Comparison of ENCODE assay signal across 9 cellular contexts in genomic region chr17:41863074-41863843, GRCh38. TPM values are rescaled to one million over a fixed set of nuclear protein-coding genes. Genes with fewer than 3 reads are reported as not detected.
DNase-seq lines count a peak whose midpoint lies in the region; ATAC-seq and TF ChIP-seq lines count a peak whose summit lies in the region.
"Had no signal": no experiment of that assay in that cellular context is flagged by ENCODE, and none has a peak within 500 bp of the region (broad histone marks: within the 10 kb centered on the region; RNA-seq: fewer than 3 reads in every experiment).

No MANE protein-coding gene starts in this region.

- intact Hi-C loops in A673 (cut with micrococcal nuclease; ENCODE audit: unreplicated experiment) (no loop called here), CD14-positive monocyte (cut with micrococcal nuclease) (no loop called here)

- no peaks in the 10 kb centered on the region for H3K27me3 ChIP-seq in A673 (replicated peaks; ENCODE audit: insufficient read depth, low read depth, low read length, poor library complexity)
- H3K27me3 ChIP-seq in HUES64 (ENCODE audit: insufficient read depth, low read length) = no peaks in the 10 kb centered on the region
- H3K27me3 ChIP-seq in muscle layer of duodenum (ENCODE audit: low read depth, low read length) = no peaks in the 10 kb centered on the region

- WGBS in HUES64 = 80% methylated on average over 18 of the region's 18 CpGs

- H3K4me1 Mint-ChIP-seq in mesothelial cell of epicardium (peaks cover 9% of the 10 kb centered on the region), CD14-positive monocyte (peaks cover 13% of the 10 kb centered on the region)

- TF ChIP-seq CTCF in A673 (conservative IDR thresholded peaks at IDR 0.05; ENCODE audit: low read depth, low read length) (no peak), mesothelial cell of epicardium (IDR thresholded peaks at IDR 0.05; ENCODE audit: unreplicated experiment) (no peak), CD14-positive monocyte (IDR thresholded peaks at IDR 0.05) (no peak)

- H3K36me3 ChIP-seq in A673 (ENCODE audit: insufficient read depth, low read length, poor library complexity, severe bottlenecking) (peaks cover 12% of the 10 kb centered on the region), HUES64 (ENCODE audit: insufficient read depth, low read length) (peaks cover 16% of the 10 kb centered on the region), muscle layer of duodenum (ENCODE audit: control insufficient read depth in 1 of 2, insufficient read depth in 2 of 2, low read length in 2 of 2) (peaks cover 7% of the 10 kb centered on the region in 2 donors)

- H3K9me3 ChIP-seq in A673 (ENCODE audit: low read depth, low read length, poor library complexity, severe bottlenecking) (no peaks in the 10 kb centered on the region), HUES64 (ENCODE audit: insufficient read depth, low read depth, low read length) (no peaks in the 10 kb centered on the region), muscle layer of duodenum (ENCODE audit: control insufficient read depth in 1 of 2, low read length in 2 of 2) (no peaks in the 10 kb centered on the region)

- POLR2A ChIA-PET in A673 (lab: Charles Lee; ENCODE audit: low non-redundant PET) = interaction anchor here (0.6 kb wide), 1 partner anchor 24 kb away, joined by 5 read pairs; no protein-coding TSS in a partner anchor

- H3K4me3 Mint-ChIP-seq in mesothelial cell of epicardium (no peak overlapping the region), CD14-positive monocyte (no peak overlapping the region)

- no peak overlapping the region for H3K27ac Mint-ChIP-seq in activated naive CD4-positive, alpha-beta T cell treated with anti-CD3 and anti-CD28 coated beads, Interleukin-2, amount 50 U/mL, for 72 hours
- no peak overlapping the region for H3K27ac Mint-ChIP-seq in mesothelial cell of epicardium
- no peak overlapping the region for H3K27ac Mint-ChIP-seq in CD14-positive monocyte

- no peaks in the 10 kb centered on the region for H3K27me3 Mint-ChIP-seq in mesothelial cell of epicardium (ENCODE audit: low read depth)
- no peaks in the 10 kb centered on the region for H3K27me3 Mint-ChIP-seq in CD14-positive monocyte (ENCODE audit: low read depth in 3 of 3)

- no TSS peak for BruUV-seq in A673 (replicated peaks; lab: Mats Ljungman, UMichigan)

- no peaks in the 10 kb centered on the region for H3K9me3 Mint-ChIP-seq in activated naive CD4-positive, alpha-beta T cell treated with anti-CD3 and anti-CD28 coated beads, Interleukin-2, amount 50 U/mL, for 72 hours
- H3K9me3 Mint-ChIP-seq in mesothelial cell of epicardium = no peaks in the 10 kb centered on the region
- no peaks in the 10 kb centered on the region for H3K9me3 Mint-ChIP-seq in CD14-positive monocyte

- no peak for DNase-seq in A673 (ENCODE audit: low spot score)
- peak in 1 of 2 donors; percentile 19 for DNase-seq in activated naive CD4-positive, alpha-beta T cell treated with anti-CD3 and anti-CD28 coated beads, Interleukin-2, amount 50 U/mL, for 72 hours (ENCODE audit: low spot score in 2 of 2)
- DNase-seq in mesothelial cell of epicardium (ENCODE audit: low spot score in 2 of 2, unreplicated experiment in 2 of 2) = no peak
- DNase-seq in CD14-positive monocyte (ENCODE audit: low spot score) = no peak

- H3K27ac ChIP-seq in A673 (ENCODE audit: low read depth, low read length, poor library complexity, severe bottlenecking) (no peak overlapping the region), HUES64 (ENCODE audit: low read depth, low read length) (no peak overlapping the region), muscle layer of duodenum (ENCODE audit: low read length) (no peak overlapping the region)

- CTCF ChIA-PET in A673 (lab: Charles Lee) = interaction anchor here (0.5 kb wide), 1 partner anchor 50 kb away, joined by 4 read pairs; the partner anchor contains the start of gene FKBP10

- H3K9ac ChIP-seq in HUES64 (ENCODE audit: low read depth, low read length) = no peak overlapping the region

- peak overlapping the region; percentile 80 for H3K4me3 ChIP-seq in A673 (ENCODE audit: low read depth, low read length, poor library complexity, severe bottlenecking)
- peak overlapping the region; percentile 92 for H3K4me3 ChIP-seq in HUES64 (ENCODE audit: low read length)
- peak overlapping the region; percentile 84 to 92 for H3K4me3 ChIP-seq in muscle layer of duodenum (ENCODE audit: low read depth in 1 of 2, low read length in 2 of 2)

- no peaks in the 10 kb centered on the region for H3K4me1 ChIP-seq in A673 (ENCODE audit: insufficient read depth, low read length, poor library complexity, severe bottlenecking)
- peaks cover 38% of the 10 kb centered on the region for H3K4me1 ChIP-seq in HUES64 (ENCODE audit: insufficient read depth, low read length)
- peaks cover 3 to 19% of the 10 kb centered on the region in 2 donors for H3K4me1 ChIP-seq in muscle layer of duodenum (ENCODE audit: control insufficient read depth in 1 of 2, insufficient read depth in 2 of 2, low read length in 2 of 2)

- no peaks in the 10 kb centered on the region for H3K36me3 Mint-ChIP-seq in activated naive CD4-positive, alpha-beta T cell treated with anti-CD3 and anti-CD28 coated beads, Interleukin-2, amount 50 U/mL, for 72 hours
- H3K36me3 Mint-ChIP-seq in mesothelial cell of epicardium (peaks cover 4% of the 10 kb centered on the region), CD14-positive monocyte (peaks cover 13 to 15% of the 10 kb centered on the region in 2 donors)

- ATAC-seq in activated naive CD4-positive, alpha-beta T cell treated with anti-CD3 and anti-CD28 coated beads, Interleukin-2, amount 50 U/mL, for 72 hours = peak; percentile 8 to 44
- ATAC-seq in GM18873 (IDR thresholded peaks at IDR 0.05; ENCODE audit: low FRiP score, unreplicated experiment) = no peak
- ATAC-seq in HG02884 (IDR thresholded peaks at IDR 0.05; ENCODE audit: unreplicated experiment) = no peak

RNA-seq across cellular contexts. Expression of gene KLHL11, which starts 2.0 kb away (rescaled TPM):
- 10.8 and 12.0 TPM in 2 replicates for total RNA-seq in A673 (2021)
- polyA plus RNA-seq in HUES64 (2013, experiment 1 of 2) = 4.4 TPM
- 3.2 TPM for polyA plus RNA-seq in HUES64 (2013, experiment 2 of 2)
- 10 to 100 TPM; 14.1 to 29.3 TPM for total RNA-seq in activated naive CD4-positive, alpha-beta T cell treated with anti-CD3 and anti-CD28 coated beads, Interleukin-2, amount 50 U/mL, for 72 hours
- 21.4 to 22.1 TPM (median 21.9 TPM) in 3 replicates for total RNA-seq in mesothelial cell of epicardium
- polyA plus RNA-seq in CD14-positive monocyte = 1 to 10 TPM; 3.0 to 3.4 TPM

RNA-seq across cellular contexts. Expression of gene KLHL10, which starts 25.6 kb away (rescaled TPM):
- total RNA-seq in A673 (2021) = not detected in 2 replicates
- 0.10 TPM for polyA plus RNA-seq in HUES64 (2013, experiment 1 of 2)
- not detected for polyA plus RNA-seq in HUES64 (2013, experiment 2 of 2)
- total RNA-seq in activated naive CD4-positive, alpha-beta T cell treated with anti-CD3 and anti-CD28 coated beads, Interleukin-2, amount 50 U/mL, for 72 hours = under 1 TPM; 0.12 to 0.14 TPM
- 0.16 to 0.27 TPM in 2 of 3 replicates, not detected in the other for total RNA-seq in mesothelial cell of epicardium
- polyA plus RNA-seq in CD14-positive monocyte = not detected
- total RNA-seq: lung microvascular endothelial cell had no signal

RNA-seq across cellular contexts. Expression of gene NT5C3B, which starts 27.2 kb away (rescaled TPM):
- total RNA-seq in A673 (2021) (46.7 and 50.7 TPM in 2 replicates), mesothelial cell of epicardium (68.5 to 75.5 TPM (median 69.6 TPM) in 3 replicates)
- polyA plus RNA-seq in HUES64 (2013, experiment 1 of 2) = 60.6 TPM
- 57.7 TPM for polyA plus RNA-seq in HUES64 (2013, experiment 2 of 2)
- total RNA-seq in activated naive CD4-positive, alpha-beta T cell treated with anti-CD3 and anti-CD28 coated beads, Interleukin-2, amount 50 U/mL, for 72 hours = 10 to 100 TPM; 52.4 to 62.1 TPM
- polyA plus RNA-seq in CD14-positive monocyte = 10 to 100 TPM; 13.5 to 14.2 TPM

RNA-seq across cellular contexts. Expression of gene FKBP10, which starts 50.5 kb away (rescaled TPM):
- total RNA-seq in A673 (2021) (30.0 and 43.6 TPM in 2 replicates), mesothelial cell of epicardium (369 to 401 TPM (median 371 TPM) in 3 replicates)
- polyA plus RNA-seq in HUES64 (2013, experiment 1 of 2) = 108 TPM
- polyA plus RNA-seq in HUES64 (2013, experiment 2 of 2) = 105 TPM
- total RNA-seq in activated naive CD4-positive, alpha-beta T cell treated with anti-CD3 and anti-CD28 coated beads, Interleukin-2, amount 50 U/mL, for 72 hours = under 1 TPM in 1 of 2 donors, not detected in 1; 0.47 TPM
- polyA plus RNA-seq in CD14-positive monocyte = not detected

RNA-seq across cellular contexts. Expression of gene P3H4, which starts 51.5 kb away (rescaled TPM):
- total RNA-seq in A673 (2021) (5.9 and 6.6 TPM in 2 replicates), mesothelial cell of epicardium (61.0 to 62.0 TPM (median 62.0 TPM) in 3 replicates)
- polyA plus RNA-seq in HUES64 (2013, experiment 1 of 2) = 18.0 TPM
- 22.3 TPM for polyA plus RNA-seq in HUES64 (2013, experiment 2 of 2)
- 1 to 10 TPM; 1.1 to 1.8 TPM for total RNA-seq in activated naive CD4-positive, alpha-beta T cell treated with anti-CD3 and anti-CD28 coated beads, Interleukin-2, amount 50 U/mL, for 72 hours
- polyA plus RNA-seq in CD14-positive monocyte = under 1 TPM; 0.16 to 0.46 TPM

Comparison
In these comparisons a context has a peak if more than half of its experiments do, and no peak if none do; other contexts are left out.
1. ATAC-seq: peak in activated naive CD4-positive, alpha-beta T cell treated with anti-CD3 and anti-CD28 coated beads, Interleukin-2, amount 50 U/mL, for 72 hours (2 of 2); none in GM18873 (single experiment) and HG02884 (single experiment).
2. Peak in every context shown above with its lines, with median percentiles within 50 percentile points of each other: H3K4me3 ChIP-seq.